ENCODE assay signal across 30 cellular contexts in genomic region chr13:25394661-25395060, GRCh38. TPM values are rescaled to one million over a fixed set of nuclear protein-coding genes. Genes with fewer than 3 reads are reported as not detected.
"Had no signal": no experiment of that assay in that cellular context is flagged by ENCODE, and none has a peak within 500 bp of the region (broad histone marks: within the 10 kb centered on the region; RNA-seq: fewer than 3 reads in every experiment).

No MANE protein-coding gene starts in this region.

- ATAC-seq: activated naive CD4-positive, alpha-beta T cell treated with anti-CD3 and anti-CD28 coated beads, Interleukin-2, amount 50 U/mL, for 72 hours; activated T-cell treated with anti-CD3 and anti-CD28 coated beads, Interleukin-2, amount 50 U/mL, for 72 hours; effector memory CD8-positive, alpha-beta T cell; gastroesophageal sphincter; WTC11 had no signal

- H3K9me3 ChIP-seq: esophagus squamous epithelium had no signal

- H3K4me3 Mint-ChIP-seq: activated CD4-positive, alpha-beta memory T cell treated with anti-CD3 and anti-CD28 coated beads, Interleukin-2, amount 10 ng/mL, durations not matched to agents 7 days and 5 days; activated CD4-positive, alpha-beta T cell treated with anti-CD3 and anti-CD28 coated beads, Interleukin-2, amount 10 ng/mL, durations not matched to agents 7 days and 5 days; activated naive CD4-positive, alpha-beta T cell treated with anti-CD3 and anti-CD28 coated beads, Interleukin-2, amount 10 ng/mL, durations not matched to agents 7 days and 5 days; activated naive CD8-positive, alpha-beta T cell treated with anti-CD3 and anti-CD28 coated beads, Interleukin-2, amount 10 ng/mL, durations not matched to agents 7 days and 5 days; activated T-cell treated with anti-CD3 and anti-CD28 coated beads, Interleukin-2, amount 50 U/mL, for 24 hours; activated T-cell treated with anti-CD3 and anti-CD28 coated beads, Interleukin-2, amount 50 U/mL, for 72 hours; central memory CD8-positive, alpha-beta T cell; effector memory CD8-positive, alpha-beta T cell; WTC11 had no signal

- H3K27ac ChIP-seq: brain microvascular endothelial cell, coronary artery, esophagus squamous epithelium, gastroesophageal sphincter, VCaP had no signal

- H3K9me3 Mint-ChIP-seq: activated CD4-positive, alpha-beta memory T cell treated with anti-CD3 and anti-CD28 coated beads, Interleukin-2, amount 10 ng/mL, durations not matched to agents 7 days and 5 days; activated CD4-positive, alpha-beta T cell treated with anti-CD3 and anti-CD28 coated beads, Interleukin-2, amount 10 ng/mL, durations not matched to agents 7 days and 5 days; activated naive CD4-positive, alpha-beta T cell treated with anti-CD3 and anti-CD28 coated beads, Interleukin-2, amount 10 ng/mL, durations not matched to agents 7 days and 5 days; activated naive CD8-positive, alpha-beta T cell treated with anti-CD3 and anti-CD28 coated beads, Interleukin-2, amount 10 ng/mL, durations not matched to agents 7 days and 5 days; activated T-cell treated with anti-CD3 and anti-CD28 coated beads, Interleukin-2, amount 50 U/mL, for 24 hours; activated T-cell treated with anti-CD3 and anti-CD28 coated beads, Interleukin-2, amount 50 U/mL, for 72 hours; central memory CD8-positive, alpha-beta T cell; effector memory CD8-positive, alpha-beta T cell had no signal

- H3K36me3 ChIP-seq: brain microvascular endothelial cell, esophagus squamous epithelium, gastroesophageal sphincter had no signal

- H3K4me1 ChIP-seq: esophagus squamous epithelium, gastroesophageal sphincter had no signal

- H3K36me3 Mint-ChIP-seq: activated naive CD4-positive, alpha-beta T cell treated with anti-CD3 and anti-CD28 coated beads, Interleukin-2, amount 10 ng/mL, durations not matched to agents 7 days and 5 days; activated naive CD4-positive, alpha-beta T cell treated with anti-CD3 and anti-CD28 coated beads, Interleukin-2, amount 50 U/mL, for 72 hours; activated naive CD8-positive, alpha-beta T cell treated with anti-CD3 and anti-CD28 coated beads, Interleukin-2, amount 10 ng/mL, durations not matched to agents 7 days and 5 days had no signal

- DNase-seq: activated CD4-positive, alpha-beta memory T cell treated with anti-CD3 and anti-CD28 coated beads, Interleukin-2, amount 10 ng/mL, durations not matched to agents 7 days and 5 days; activated CD4-positive, alpha-beta T cell treated with anti-CD3 and anti-CD28 coated beads for 1 hour; activated CD4-positive, alpha-beta T cell treated with anti-CD3 and anti-CD28 coated beads for 4 hours; activated CD4-positive, alpha-beta T cell treated with anti-CD3 and anti-CD28 coated beads, Interleukin-2, amount 10 ng/mL, durations not matched to agents 7 days and 5 days; activated CD4-positive, alpha-beta T cell treated with anti-CD3 and anti-CD28 coated beads, Interleukin-2, amount 50 U/mL, for 4 hours; activated CD8-positive, alpha-beta memory T cell treated with anti-CD3 and anti-CD28 coated beads, Interleukin-2, amount 50 U/mL, for 48 hours; activated gamma-delta T cell; activated naive CD4-positive, alpha-beta T cell; activated naive CD4-positive, alpha-beta T cell treated with anti-CD3 and anti-CD28 coated beads, Interleukin-2, amount 10 ng/mL, durations not matched to agents 7 days and 5 days; activated naive CD8-positive, alpha-beta T cell treated with anti-CD3 and anti-CD28 coated beads, Interleukin-2, amount 10 ng/mL, durations not matched to agents 7 days and 5 days; activated T-cell treated with anti-CD3 and anti-CD28 coated beads for 4 hours; activated T-cell treated with anti-CD3 and anti-CD28 coated beads, Interleukin-2, amount 50 U/mL, for 24 hours; activated T-cell treated with anti-CD3 and anti-CD28 coated beads, Interleukin-2, amount 50 U/mL, for 72 hours; anterior cingulate cortex; brain microvascular endothelial cell; dermis blood vessel endothelial cell; effector CD4-positive, alpha-beta T cell; effector memory CD8-positive, alpha-beta T cell; esophagus squamous epithelium; foreskin melanocyte; head of caudate nucleus; hippocampal formation; T-helper 2 cell had no signal

- H3K4me1 Mint-ChIP-seq: activated CD4-positive, alpha-beta memory T cell treated with anti-CD3 and anti-CD28 coated beads, Interleukin-2, amount 10 ng/mL, durations not matched to agents 7 days and 5 days; activated CD4-positive, alpha-beta T cell treated with anti-CD3 and anti-CD28 coated beads, Interleukin-2, amount 10 ng/mL, durations not matched to agents 7 days and 5 days; activated naive CD4-positive, alpha-beta T cell treated with anti-CD3 and anti-CD28 coated beads, Interleukin-2, amount 10 ng/mL, durations not matched to agents 7 days and 5 days; activated naive CD8-positive, alpha-beta T cell treated with anti-CD3 and anti-CD28 coated beads, Interleukin-2, amount 10 ng/mL, durations not matched to agents 7 days and 5 days; central memory CD8-positive, alpha-beta T cell had no signal

- H3K27ac Mint-ChIP-seq: activated CD4-positive, alpha-beta memory T cell treated with anti-CD3 and anti-CD28 coated beads, Interleukin-2, amount 10 ng/mL, durations not matched to agents 7 days and 5 days; activated CD4-positive, alpha-beta T cell treated with anti-CD3 and anti-CD28 coated beads, Interleukin-2, amount 10 ng/mL, durations not matched to agents 7 days and 5 days; activated naive CD4-positive, alpha-beta T cell treated with anti-CD3 and anti-CD28 coated beads, Interleukin-2, amount 10 ng/mL, durations not matched to agents 7 days and 5 days; activated naive CD4-positive, alpha-beta T cell treated with anti-CD3 and anti-CD28 coated beads, Interleukin-2, amount 50 U/mL, for 72 hours; activated naive CD8-positive, alpha-beta T cell treated with anti-CD3 and anti-CD28 coated beads, Interleukin-2, amount 10 ng/mL, durations not matched to agents 7 days and 5 days; activated T-cell treated with anti-CD3 and anti-CD28 coated beads, Interleukin-2, amount 50 U/mL, for 24 hours; activated T-cell treated with anti-CD3 and anti-CD28 coated beads, Interleukin-2, amount 50 U/mL, for 72 hours; effector memory CD8-positive, alpha-beta T cell; WTC11 had no signal

- H3K4me3 ChIP-seq: coronary artery, esophagus squamous epithelium, gastroesophageal sphincter had no signal

RNA-seq across cellular contexts. Expression of gene ATP8A2, which starts 22.9 kb away (rescaled TPM):
- total RNA-seq: bronchial epithelial cell, esophagus squamous epithelium had no signal
